Comparison of ENCODE assay signal across 13 cellular contexts in the genomic region with DNA sequence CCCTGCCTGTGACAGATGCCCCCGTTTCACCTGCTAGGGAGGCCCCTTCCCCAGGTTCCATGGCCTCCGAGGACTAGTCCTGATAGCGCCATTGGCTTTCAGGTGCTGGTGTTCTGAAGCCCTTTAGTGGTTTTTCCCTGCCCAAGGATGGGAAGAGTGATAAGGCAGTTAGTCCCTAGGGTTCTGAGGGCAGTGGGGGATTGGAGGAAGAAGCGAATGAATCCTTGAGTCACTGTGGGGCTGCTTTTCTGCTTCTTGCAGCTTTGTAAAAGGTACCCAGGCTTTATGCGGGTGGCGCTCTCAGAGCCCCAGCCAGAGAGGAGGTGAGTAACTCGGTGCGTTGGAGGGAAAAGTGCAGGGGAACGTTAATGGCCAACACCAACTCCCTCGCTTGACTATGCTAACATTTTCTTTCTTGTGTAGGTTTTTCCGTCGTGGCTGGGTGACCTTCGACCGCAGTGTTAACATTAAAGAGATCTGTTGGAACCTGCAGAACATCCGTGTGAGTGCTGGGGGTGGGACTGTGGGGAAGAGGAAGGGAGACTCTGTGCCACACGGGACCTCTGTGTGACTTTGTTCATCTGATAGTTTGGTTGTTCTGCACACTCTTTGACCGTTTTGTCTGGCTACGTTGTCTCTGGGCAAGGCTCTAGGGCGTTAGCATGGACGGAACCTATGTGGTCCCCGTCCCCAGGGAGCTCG. TPM values are rescaled to one million over a fixed set of nuclear protein-coding genes. Genes with fewer than 3 reads are reported as not detected.
DNase-seq lines count a peak whose midpoint lies in the region; ATAC-seq lines count a peak whose summit lies in the region.
"Had no signal": no experiment of that assay in that cellular context is flagged by ENCODE, and none has a peak within 500 bp of the region (broad histone marks: within the 10 kb centered on the region; RNA-seq: fewer than 3 reads in every experiment).

No MANE protein-coding gene starts in this region.

- H3K9me3 Mint-ChIP-seq in activated CD4-positive, alpha-beta T cell treated with anti-CD3 and anti-CD28 coated beads, Interleukin-2, amount 10 ng/mL, durations not matched to agents 7 days and 5 days: no peaks in the 10 kb centered on the region
- H3K9me3 Mint-ChIP-seq in activated CD4-positive, alpha-beta memory T cell treated with anti-CD3 and anti-CD28 coated beads for 36 hours: no peaks in the 10 kb centered on the region
- H3K9me3 Mint-ChIP-seq in naive thymus-derived CD8-positive, alpha-beta T cell: no peaks in the 10 kb centered on the region
- H3K9me3 Mint-ChIP-seq: IgD-negative memory B cell, memory B cell had no signal

- peaks cover 66% of the 10 kb centered on the region for H3K36me3 Mint-ChIP-seq in activated CD4-positive, alpha-beta T cell treated with anti-CD3 and anti-CD28 coated beads, Interleukin-2, amount 10 ng/mL, durations not matched to agents 7 days and 5 days (ENCODE audit: low read depth)
- peaks cover 70% of the 10 kb centered on the region for H3K36me3 Mint-ChIP-seq in activated CD4-positive, alpha-beta memory T cell treated with anti-CD3 and anti-CD28 coated beads for 36 hours
- peaks cover 0 to 78% (median 30%) of the 10 kb centered on the region in 3 donors for H3K36me3 Mint-ChIP-seq in naive thymus-derived CD8-positive, alpha-beta T cell

- no peak for DNase-seq in activated CD4-positive, alpha-beta T cell treated with anti-CD3 and anti-CD28 coated beads, Interleukin-2, amount 10 ng/mL, durations not matched to agents 7 days and 5 days
- no peak for DNase-seq in activated CD4-positive, alpha-beta T cell treated with anti-CD3 and anti-CD28 coated beads, Interleukin-2, amount 50 U/mL, for 1 hour
- no peak for DNase-seq in activated CD4-positive, alpha-beta memory T cell treated with anti-CD3 and anti-CD28 coated beads for 36 hours
- no peak for DNase-seq in naive thymus-derived CD8-positive, alpha-beta T cell
- no peak for DNase-seq in NCI-H1694 treated with DMSO at 0.1 percent for 48 hours (lab: John Stamatoyannopoulos, UW)
- DNase-seq: ACHN, dermis blood vessel endothelial cell, NCI-H1417 treated with DMSO at 0.1 percent for 48 hours, NCI-H524, uterus had no signal

- ATAC-seq in naive thymus-derived CD8-positive, alpha-beta T cell: no peak
- ATAC-seq in GM18858 (IDR thresholded peaks at IDR 0.05; ENCODE audit: unreplicated experiment): no peak

- POLR2A ChIA-PET in activated CD4-positive, alpha-beta T cell treated with anti-CD3 and anti-CD28 coated beads, Interleukin-2, amount 10 ng/mL, durations not matched to agents 7 days and 5 days (lab: Charles Lee): interaction anchor here (0.6 to 1.6 kb wide), 2 partner anchors 11 to 14 kb away, joined by 3 to 8 read pairs; a partner anchor contains a TSS
- POLR2A ChIA-PET in activated CD4-positive, alpha-beta memory T cell treated with anti-CD3 and anti-CD28 coated beads for 36 hours (lab: Charles Lee): interaction anchor here (2.1 to 6.2 kb wide), 2 partner anchors 10 to 33 kb away, joined by 4 to 107 read pairs; a partner anchor contains a TSS
- POLR2A ChIA-PET in naive thymus-derived CD8-positive, alpha-beta T cell (lab: Charles Lee): interaction anchor here (2.3 to 6.3 kb wide), 2 partner anchors 9 to 10 kb away, joined by 9 to 165 read pairs; a partner anchor contains a TSS

- intact Hi-C loops in activated CD4-positive, alpha-beta memory T cell treated with anti-CD3 and anti-CD28 coated beads for 36 hours (cut with micrococcal nuclease): loop anchor here (5.0 kb wide), 1 partner anchor 287 kb away; no protein-coding TSS in a partner anchor

- H3K27me3 Mint-ChIP-seq in activated CD4-positive, alpha-beta T cell treated with anti-CD3 and anti-CD28 coated beads, Interleukin-2, amount 10 ng/mL, durations not matched to agents 7 days and 5 days: peaks cover 4% of the 10 kb centered on the region
- no peaks in the 10 kb centered on the region for H3K27me3 Mint-ChIP-seq in activated CD4-positive, alpha-beta memory T cell treated with anti-CD3 and anti-CD28 coated beads for 36 hours
- H3K27me3 Mint-ChIP-seq in naive thymus-derived CD8-positive, alpha-beta T cell: no peaks in the 10 kb centered on the region

- CTCF ChIA-PET in activated CD4-positive, alpha-beta T cell treated with anti-CD3 and anti-CD28 coated beads, Interleukin-2, amount 10 ng/mL, durations not matched to agents 7 days and 5 days (lab: Charles Lee): interaction anchor here (0.7 to 3.4 kb wide), 4 partner anchors 11 to 189 kb away, joined by 3 to 23 read pairs (median 4); a partner anchor contains a TSS
- CTCF ChIA-PET in activated CD4-positive, alpha-beta memory T cell treated with anti-CD3 and anti-CD28 coated beads for 36 hours (lab: Charles Lee): no interaction called here

- H3K4me1 Mint-ChIP-seq in activated CD4-positive, alpha-beta T cell treated with anti-CD3 and anti-CD28 coated beads, Interleukin-2, amount 10 ng/mL, durations not matched to agents 7 days and 5 days: peaks cover 57% of the 10 kb centered on the region
- peaks cover 52% of the 10 kb centered on the region for H3K4me1 Mint-ChIP-seq in activated CD4-positive, alpha-beta memory T cell treated with anti-CD3 and anti-CD28 coated beads for 36 hours (ENCODE audit: low read depth)
- H3K4me1 Mint-ChIP-seq in naive thymus-derived CD8-positive, alpha-beta T cell: peaks cover 23 to 67% (median 47%) of the 10 kb centered on the region in 4 donors

- peak overlapping the region; percentile 1 for H3K27ac Mint-ChIP-seq in activated CD4-positive, alpha-beta T cell treated with anti-CD3 and anti-CD28 coated beads, Interleukin-2, amount 10 ng/mL, durations not matched to agents 7 days and 5 days
- peak overlapping the region; percentile 64 for H3K27ac Mint-ChIP-seq in activated CD4-positive, alpha-beta memory T cell treated with anti-CD3 and anti-CD28 coated beads for 36 hours
- peak overlapping the region in 9 of 10 donors; percentile 40 to 96 (median 79) for H3K27ac Mint-ChIP-seq in naive thymus-derived CD8-positive, alpha-beta T cell
- H3K27ac Mint-ChIP-seq: memory B cell had no signal

- no peak overlapping the region for H3K4me3 Mint-ChIP-seq in activated CD4-positive, alpha-beta T cell treated with anti-CD3 and anti-CD28 coated beads, Interleukin-2, amount 10 ng/mL, durations not matched to agents 7 days and 5 days
- no peak overlapping the region for H3K4me3 Mint-ChIP-seq in activated CD4-positive, alpha-beta memory T cell treated with anti-CD3 and anti-CD28 coated beads for 36 hours
- H3K4me3 Mint-ChIP-seq in naive thymus-derived CD8-positive, alpha-beta T cell: peak overlapping the region in 6 of 10 donors; percentile 23 to 59 (median 40)
- H3K4me3 Mint-ChIP-seq: memory B cell had no signal

RNA-seq across cellular contexts. Expression of a gene that starts 3.9 kb away (rescaled TPM):
- total RNA-seq in activated CD4-positive, alpha-beta T cell treated with anti-CD3 and anti-CD28 coated beads, Interleukin-2, amount 10 ng/mL, durations not matched to agents 7 days and 5 days: 1 to 10 TPM; 2.3 to 3.1 TPM
- 1 to 10 TPM; 1.5 to 2.0 TPM for total RNA-seq in activated CD4-positive, alpha-beta memory T cell treated with anti-CD3 and anti-CD28 coated beads for 36 hours
- 10 to 100 TPM in 1 of 2 experiments, 1 to 10 TPM in 1; 6.5 to 10.9 TPM for total RNA-seq in naive thymus-derived CD8-positive, alpha-beta T cell
- 1 to 10 TPM; 1.1 to 2.7 (median 1.7) TPM for polyA plus RNA-seq in naive thymus-derived CD8-positive, alpha-beta T cell

RNA-seq across cellular contexts. Expression of a gene that starts 10.1 kb away (rescaled TPM):
- total RNA-seq in activated CD4-positive, alpha-beta T cell treated with anti-CD3 and anti-CD28 coated beads, Interleukin-2, amount 10 ng/mL, durations not matched to agents 7 days and 5 days: not detected
- not detected for total RNA-seq in activated CD4-positive, alpha-beta memory T cell treated with anti-CD3 and anti-CD28 coated beads for 36 hours
- under 1 TPM; 0.19 to 0.52 TPM for total RNA-seq in naive thymus-derived CD8-positive, alpha-beta T cell
- not detected for polyA plus RNA-seq in naive thymus-derived CD8-positive, alpha-beta T cell
- polyA plus RNA-seq: IgD-negative memory B cell had no signal

RNA-seq across cellular contexts. Expression of a gene that starts 10.7 kb away (rescaled TPM):
- total RNA-seq in activated CD4-positive, alpha-beta T cell treated with anti-CD3 and anti-CD28 coated beads, Interleukin-2, amount 10 ng/mL, durations not matched to agents 7 days and 5 days: 100 to 1,000 TPM; 262 to 280 TPM
- 100 to 1,000 TPM; 209 to 223 TPM for total RNA-seq in activated CD4-positive, alpha-beta memory T cell treated with anti-CD3 and anti-CD28 coated beads for 36 hours
- total RNA-seq in naive thymus-derived CD8-positive, alpha-beta T cell: 100 to 1,000 TPM; 263 to 267 TPM
- polyA plus RNA-seq in naive thymus-derived CD8-positive, alpha-beta T cell: 10 to 100 TPM; 51.1 to 69.4 (median 63.2) TPM

RNA-seq across cellular contexts. Expression of a gene that starts 18.4 kb away (rescaled TPM):
- 10 to 100 TPM; 24.8 to 34.2 TPM for total RNA-seq in activated CD4-positive, alpha-beta T cell treated with anti-CD3 and anti-CD28 coated beads, Interleukin-2, amount 10 ng/mL, durations not matched to agents 7 days and 5 days
- total RNA-seq in activated CD4-positive, alpha-beta memory T cell treated with anti-CD3 and anti-CD28 coated beads for 36 hours: 10 to 100 TPM; 25.8 to 25.9 TPM
- total RNA-seq in naive thymus-derived CD8-positive, alpha-beta T cell: 10 to 100 TPM; 14.3 to 16.2 TPM
- polyA plus RNA-seq in naive thymus-derived CD8-positive, alpha-beta T cell: 1 to 10 TPM; 3.4 to 6.0 (median 4.9) TPM

RNA-seq across cellular contexts. Expression of a gene that starts 33.1 kb away (rescaled TPM):
- 10 to 100 TPM; 44.1 to 49.1 TPM for total RNA-seq in activated CD4-positive, alpha-beta T cell treated with anti-CD3 and anti-CD28 coated beads, Interleukin-2, amount 10 ng/mL, durations not matched to agents 7 days and 5 days
- 10 to 100 TPM; 17.8 to 18.5 TPM for total RNA-seq in activated CD4-positive, alpha-beta memory T cell treated with anti-CD3 and anti-CD28 coated beads for 36 hours
- total RNA-seq in naive thymus-derived CD8-positive, alpha-beta T cell: 10 to 100 TPM; 66.9 to 74.7 TPM
- polyA plus RNA-seq in naive thymus-derived CD8-positive, alpha-beta T cell: 1 to 10 TPM; 6.8 to 9.4 (median 8.0) TPM

Comparison
In these comparisons a context has a peak if more than half of its experiments do, and no peak if none do; other contexts are left out.
1. H3K27ac Mint-ChIP-seq: peak in every context shown above with its lines; median percentile 79 in naive thymus-derived CD8-positive, alpha-beta T cell; 64 in activated CD4-positive, alpha-beta memory T cell treated with anti-CD3 and anti-CD28 coated beads for 36 hours; 1 in activated CD4-positive, alpha-beta T cell treated with anti-CD3 and anti-CD28 coated beads, Interleukin-2, amount 10 ng/mL, durations not matched to agents 7 days and 5 days.
2. H3K4me3 Mint-ChIP-seq: peak in naive thymus-derived CD8-positive, alpha-beta T cell (6 of 10); none in activated CD4-positive, alpha-beta T cell treated with anti-CD3 and anti-CD28 coated beads, Interleukin-2, amount 10 ng/mL, durations not matched to agents 7 days and 5 days (single experiment) and activated CD4-positive, alpha-beta memory T cell treated with anti-CD3 and anti-CD28 coated beads for 36 hours (single experiment).